In genomic region chr11:61890536-61891330, GRCh38 we compare ENCODE assay signal across 8 cellular contexts. TPM values are rescaled to one million over a fixed set of nuclear protein-coding genes. Genes with fewer than 3 reads are reported as not detected.
DNase-seq lines count a peak whose midpoint lies in the region; ATAC-seq, FAIRE-seq and TF ChIP-seq lines count a peak whose summit lies in the region.

No MANE protein-coding gene starts in this region.

- H3K9me1 ChIP-seq in keratinocyte (ENCODE audit: control insufficient read depth, extremely low read depth, insufficient read depth, low read length) = no peaks in the 10 kb centered on the region

- DNase-seq in AG20443 (ENCODE audit: low spot score) (peak; percentile 79), HK-2 (ENCODE audit: unreplicated experiment) (peak; percentile 57), T follicular helper cell (ENCODE audit: low read depth) (peak; percentile 14), bronchial epithelial cell (ENCODE audit: low read depth) (peak; percentile 54), keratinocyte (ENCODE audit: low read depth, low spot score) (no peak), spleen (peak; percentile 89), G401 (ENCODE audit: low spot score) (no peak)

- FAIRE-seq in bronchial epithelial cell (lab: Jason Lieb, UNC) (no peak), keratinocyte (lab: Jason Lieb, UNC) (no peak)

- ATAC-seq in GM19023 (IDR thresholded peaks at IDR 0.05; ENCODE audit: unreplicated experiment) = peak; percentile 22

- peak overlapping the region; percentile 86 for H2AFZ ChIP-seq in keratinocyte (ENCODE audit: control insufficient read depth, low read length)

- in situ Hi-C loops in G401 (cut with HindIII; ENCODE audit: low sequenced_read_pairs) = no loop called here

- peaks cover 16% of the 10 kb centered on the region for H3K4me1 ChIP-seq in keratinocyte (ENCODE audit: control insufficient read depth, extremely low read depth, insufficient read depth, low read length)
- peaks cover 14 to 79% (median 40%) of the 10 kb centered on the region in 6 donors for H3K4me1 ChIP-seq in spleen

- intact Hi-C loops in spleen (cut with DNase I; ENCODE audit: low total_unique reads) = loop anchor here (10.0 kb wide), 1 partner anchor 96 kb away; the partner anchor contains the start of genes FEN1 and TMEM258

- no peaks in the 10 kb centered on the region for H4K20me1 ChIP-seq in keratinocyte (ENCODE audit: control insufficient read depth, extremely low read depth, insufficient read depth, low read length)

- no peaks in the 10 kb centered on the region for H3K36me3 ChIP-seq in bronchial epithelial cell (ENCODE audit: control insufficient read depth, insufficient read depth, low read length)
- H3K36me3 ChIP-seq in keratinocyte (ENCODE audit: control insufficient read depth in 2 of 2, extremely low read depth in 1 of 2, insufficient read depth in 2 of 2, low read length in 2 of 2) = peaks cover 0 to 1% of the 10 kb centered on the region in 2 experiments
- no peaks in the 10 kb centered on the region for H3K36me3 ChIP-seq in spleen

- no peak overlapping the region for H3K27ac ChIP-seq in keratinocyte (ENCODE audit: control insufficient read depth, insufficient read depth, low read length)
- H3K27ac ChIP-seq in spleen = peak overlapping the region; percentile 69 to 94 (median 84)

- dilution Hi-C loops in keratinocyte (cut with MboI; ENCODE audit: extremely low pct_ligation_motif_present, low sequenced_read_pairs) = no loop called here

- H3K79me2 ChIP-seq in keratinocyte (ENCODE audit: control insufficient read depth, insufficient read depth, low read length) = no peaks in the 10 kb centered on the region

- peak; percentile 7 for TF ChIP-seq CTCF in bronchial epithelial cell (IDR thresholded peaks at IDR 0.05; ENCODE audit: insufficient read depth, low read length, severe bottlenecking)
- no peak for TF ChIP-seq CTCF in keratinocyte (optimal IDR thresholded peaks at IDR 0.05 in 1 of 3, IDR thresholded peaks at IDR 0.05 in 1 of 3, conservative IDR thresholded peaks at IDR 0.05 in 1 of 3; ENCODE audit: extremely low read depth in 1 of 3, insufficient read depth in 2 of 3, low read length in 3 of 3)
- peak in 2 of 11 experiments; percentile 16 to 29 for TF ChIP-seq CTCF in spleen (IDR thresholded peaks at IDR 0.05 in 8 of 11, conservative IDR thresholded peaks at IDR 0.05 in 3 of 11)

- 1 to 5% (median 2%) methylated on average over 11 to 38 of the region's 38 CpGs for WGBS in spleen, 5 donors

- H3K4me3 ChIP-seq in bronchial epithelial cell (ENCODE audit: low read depth, low read length) = peak overlapping the region; percentile 86
- H3K4me3 ChIP-seq in keratinocyte (ENCODE audit: control insufficient read depth in 2 of 3, extremely low read depth in 1 of 3, insufficient read depth in 2 of 3, low read depth in 1 of 3, low read length in 3 of 3) = peak overlapping the region; percentile 66 to 76 (median 75)
- peak overlapping the region; percentile 62 to 96 (median 76) for H3K4me3 ChIP-seq in spleen

- H3K9me3 ChIP-seq in keratinocyte (ENCODE audit: control insufficient read depth, low read depth, low read length) (peaks cover 4% of the 10 kb centered on the region), spleen (no peaks in the 10 kb centered on the region)

- H3K27me3 ChIP-seq in bronchial epithelial cell (ENCODE audit: control insufficient read depth, insufficient read depth, low read length) (no peaks in the 10 kb centered on the region), keratinocyte (ENCODE audit: control insufficient read depth, extremely low read depth, insufficient read depth, low read length) (peaks cover 4% of the 10 kb centered on the region), spleen (replicated peaks in 1 of 7) (peaks cover 0 to 15% (median 0%) of the 10 kb centered on the region in 7 donors)

- TF ChIP-seq POLR2A in spleen (IDR thresholded peaks at IDR 0.05) = no peak

- H3K4me2 ChIP-seq in keratinocyte (ENCODE audit: control insufficient read depth, extremely low read depth, insufficient read depth, low read depth, low read length) = peak overlapping the region; percentile 90

- peak overlapping the region; percentile 41 for H3K9ac ChIP-seq in keratinocyte (ENCODE audit: control insufficient read depth, extremely low read depth, insufficient read depth, low read length)

RNA-seq across cellular contexts. Expression of gene FADS3, which starts 0.6 kb away (rescaled TPM):
- total RNA-seq in bronchial epithelial cell = 31.9 and 66.2 TPM in 2 replicates
- 33.9 to 112 TPM (median 38.7 TPM) in 3 replicates for polyA plus RNA-seq in keratinocyte
- polyA plus RNA-seq in keratinocyte (2011; ENCODE audit: low read depth) = 25.1 TPM
- 47.8 and 62.3 TPM in 2 replicates for polyA plus RNA-seq in keratinocyte (2011; cell fraction: cytosol; rRNA removed)
- polyA plus RNA-seq in keratinocyte (2011; cell fraction: nucleus; rRNA removed) = 365 and 506 TPM in 2 replicates
- 35.3 and 36.7 TPM in 2 replicates for polyA plus RNA-seq in keratinocyte (2012; ENCODE audit: low replicate concordance)
- 40.9 to 95.0 TPM (median 77.6 TPM) in 3 replicates for polyA minus RNA-seq in keratinocyte
- 118 TPM for polyA minus RNA-seq in keratinocyte (2011; cell fraction: cytosol; rRNA and poly(A)+ RNA removed)
- 93.7 and 109 TPM in 2 replicates for polyA minus RNA-seq in keratinocyte (2011; cell fraction: nucleus; rRNA and poly(A)+ RNA removed)
- 10 to 100 TPM; 26.3 to 40.8 (median 32.0) TPM for total RNA-seq in spleen
- polyA plus RNA-seq in spleen = 10 to 100 TPM; 39.3 to 63.6 (median 52.7) TPM
- total RNA-seq in G401 (2014; rRNA removed; shearing (Covaris generic)) = 44.4 and 47.1 TPM in 2 replicates

RNA-seq across cellular contexts. Expression of gene RAB3IL1, which starts 26.6 kb away (rescaled TPM):
- total RNA-seq in bronchial epithelial cell (0.90 and 1.1 TPM in 2 replicates), spleen (10 to 100 TPM; 34.3 to 57.1 (median 39.5) TPM)
- polyA plus RNA-seq in keratinocyte (0.31 to 0.66 TPM (median 0.32 TPM) in 3 replicates), spleen (10 to 100 TPM in 2 of 3 donors, 1 to 10 TPM in 1; 6.5 to 17.6 (median 14.1) TPM)
- 0.81 TPM for polyA plus RNA-seq in keratinocyte (2011; ENCODE audit: low read depth)
- 0.35 and 1.0 TPM in 2 replicates for polyA plus RNA-seq in keratinocyte (2011; cell fraction: cytosol; rRNA removed)
- 0.50 and 0.92 TPM in 2 replicates for polyA plus RNA-seq in keratinocyte (2011; cell fraction: nucleus; rRNA removed)
- polyA plus RNA-seq in keratinocyte (2012; ENCODE audit: low replicate concordance) = 0.52 and 0.79 TPM in 2 replicates
- 0.10 to 0.30 TPM (median 0.13 TPM) in 3 replicates for polyA minus RNA-seq in keratinocyte
- 1.2 TPM for polyA minus RNA-seq in keratinocyte (2011; cell fraction: cytosol; rRNA and poly(A)+ RNA removed)
- 0.21 and 0.70 TPM in 2 replicates for polyA minus RNA-seq in keratinocyte (2011; cell fraction: nucleus; rRNA and poly(A)+ RNA removed)
- 12.4 and 19.0 TPM in 2 replicates for total RNA-seq in G401 (2014; rRNA removed; shearing (Covaris generic))

RNA-seq across cellular contexts. Expression of gene BEST1, which starts 59.4 kb away (rescaled TPM):
- 3.7 and 5.2 TPM in 2 replicates for total RNA-seq in bronchial epithelial cell
- polyA plus RNA-seq in keratinocyte = 0.02 to 0.28 TPM (median 0.13 TPM) in 3 replicates
- polyA plus RNA-seq in keratinocyte (2011; ENCODE audit: low read depth) = not detected
- 0.06 and 0.07 TPM in 2 replicates for polyA plus RNA-seq in keratinocyte (2011; cell fraction: cytosol; rRNA removed)
- polyA plus RNA-seq in keratinocyte (2011; cell fraction: nucleus; rRNA removed) = 0.19 and 0.23 TPM in 2 replicates
- polyA plus RNA-seq in keratinocyte (2012; ENCODE audit: low replicate concordance) = 0.87 and 2.4 TPM in 2 replicates
- polyA minus RNA-seq in keratinocyte = 0.10 TPM in 1 of 3 replicates, not detected in the others
- not detected for polyA minus RNA-seq in keratinocyte (2011; cell fraction: cytosol; rRNA and poly(A)+ RNA removed)
- polyA minus RNA-seq in keratinocyte (2011; cell fraction: nucleus; rRNA and poly(A)+ RNA removed) = 0.23 TPM in 1 of 2 replicates, not detected in the other
- total RNA-seq in spleen = 10 to 100 TPM in 5 of 7 donors, 1 to 10 TPM in 2; 6.8 to 20.4 (median 12.3) TPM
- 1 to 10 TPM; 2.6 to 4.3 (median 3.0) TPM for polyA plus RNA-seq in spleen
- 0.10 and 0.18 TPM in 2 replicates for total RNA-seq in G401 (2014; rRNA removed; shearing (Covaris generic))

Comparison
In these comparisons a context has a peak if more than half of its experiments do, and no peak if none do; other contexts are left out.
1. DNase-seq: peak in AG20443 (single experiment), HK-2 (single experiment), T follicular helper cell (single experiment), bronchial epithelial cell (single experiment) and spleen (single experiment); none in keratinocyte (single experiment) and G401 (single experiment).
2. Peak in every context shown above with its lines, with median percentiles within 50 percentile points of each other: H3K4me3 ChIP-seq.